1 cellular context compared by ENCODE assay signal in the genomic region with DNA sequence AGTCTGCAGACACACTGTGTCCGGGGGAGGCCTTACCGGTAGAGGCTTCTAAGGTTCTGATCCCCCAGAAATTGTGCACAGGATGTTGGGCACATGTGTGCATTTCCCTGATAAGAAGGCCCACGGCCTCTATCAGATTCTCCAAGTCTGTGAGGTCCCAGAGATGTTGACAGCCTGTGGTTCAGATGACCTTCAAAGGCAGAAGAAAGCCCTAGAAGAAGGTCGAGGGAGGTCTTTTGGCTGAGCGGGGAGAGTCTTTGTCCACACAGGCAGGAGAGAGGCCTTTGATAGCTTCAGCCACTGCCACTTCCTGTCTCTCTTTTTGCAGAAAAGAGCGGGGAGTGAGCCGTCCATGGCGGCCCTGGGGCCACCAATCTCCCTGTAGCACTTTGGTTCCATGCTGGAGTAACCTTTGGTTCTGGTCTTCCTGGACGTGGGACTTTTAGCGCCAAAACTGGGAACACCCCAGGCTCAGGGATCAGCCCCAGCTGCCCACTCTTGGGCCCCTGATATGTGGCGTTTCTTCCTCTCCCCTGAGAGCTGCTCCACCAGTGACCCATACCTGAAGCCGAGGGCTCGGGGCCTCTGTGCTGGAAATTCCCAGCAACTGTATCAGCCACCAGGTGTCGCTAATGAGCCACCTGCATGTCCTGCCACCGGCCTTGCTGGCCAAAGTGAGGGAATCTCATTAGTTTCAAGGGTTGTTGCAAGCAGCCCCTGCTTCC.
A peak's percentile ranks its signal among the peaks of the same experiment; 100 is the strongest.
TF ChIP-seq lines count a peak whose summit lies in the region.

No MANE protein-coding gene starts in this region.

TF ChIP-seq in K562, 482 proteins besides CTCF, POLR2A, EP300 and RAD21 (continued from another document and continues in another):
- TF ChIP-seq CHD1 (IDR thresholded peaks at IDR 0.05; ENCODE audit: low read length): peak; percentile 73
- no peak for TF ChIP-seq GTF2F1 (IDR thresholded peaks at IDR 0.05; ENCODE audit: low read depth, low read length)
- TF ChIP-seq ARID1B (IDR thresholded peaks at IDR 0.05): peak; percentile 99
- TF ChIP-seq LCOR (CRISPR knock-in tag; IDR thresholded peaks at IDR 0.05): no peak
- TF ChIP-seq ASH1L (IDR thresholded peaks at IDR 0.05; ENCODE audit: borderline replicate concordance, low read depth, partially characterized antibody): no peak
- TF ChIP-seq SRF (CRISPR knock-in tag; IDR thresholded peaks at IDR 0.05): 0 out of 4 replicates have a peak, but pooled peaks of 1 of the 2 experiments have one; percentile 64
- TF ChIP-seq NCOA1 (IDR thresholded peaks at IDR 0.05; ENCODE audit: low read depth): peak; percentile 79
- TF ChIP-seq IRF9 (tag; IDR thresholded peaks at IDR 0.05): no peak
- TF ChIP-seq SP2 (IDR thresholded peaks at IDR 0.05; ENCODE audit: extremely low read depth, low read depth, low read length, poor library complexity, severe bottlenecking): no peak
- no peak for TF ChIP-seq PCBP2 (IDR thresholded peaks at IDR 0.05; ENCODE audit: low read depth, low read length, poor library complexity, severe bottlenecking)
- no peak for TF ChIP-seq ZNF140 (CRISPR knock-in tag; IDR thresholded peaks at IDR 0.05)
- TF ChIP-seq POLR2H (tag; IDR thresholded peaks at IDR 0.05; ENCODE audit: low read depth): 0 out of 2 replicates have a peak, but pooled peaks have one; percentile 37
- TF ChIP-seq NFIC (IDR thresholded peaks at IDR 0.05): peak; percentile 70
- TF ChIP-seq, protein P1, sequence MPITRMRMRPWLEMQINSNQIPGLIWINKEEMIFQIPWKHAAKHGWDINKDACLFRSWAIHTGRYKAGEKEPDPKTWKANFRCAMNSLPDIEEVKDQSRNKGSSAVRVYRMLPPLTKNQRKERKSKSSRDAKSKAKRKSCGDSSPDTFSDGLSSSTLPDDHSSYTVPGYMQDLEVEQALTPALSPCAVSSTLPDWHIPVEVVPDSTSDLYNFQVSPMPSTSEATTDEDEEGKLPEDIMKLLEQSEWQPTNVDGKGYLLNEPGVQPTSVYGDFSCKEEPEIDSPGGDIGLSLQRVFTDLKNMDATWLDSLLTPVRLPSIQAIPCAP (CRISPR knock-in tag; IDR thresholded peaks at IDR 0.05; ENCODE audit: borderline replicate concordance): no peak
- TF ChIP-seq ESRRA (IDR thresholded peaks at IDR 0.05; ENCODE audit: borderline replicate concordance, low read depth): peak; percentile 100
- TF ChIP-seq ETV5 (CRISPR knock-in tag; IDR thresholded peaks at IDR 0.05; ENCODE audit: low read depth): peak; percentile 86
- TF ChIP-seq SIRT6 (IDR thresholded peaks at IDR 0.05; ENCODE audit: low read depth, low read length): no peak
- TF ChIP-seq CREM (IDR thresholded peaks at IDR 0.05; ENCODE audit: low read depth): peak; percentile 73; the same call in 1 of the 2 replicates
- peak; percentile 87 for TF ChIP-seq ZEB2 (IDR thresholded peaks at IDR 0.05)
- TF ChIP-seq ZNF766 (CRISPR knock-in tag; conservative IDR thresholded peaks at IDR 0.05): peak; percentile 80; the same call in 1 of the 2 replicates
- TF ChIP-seq, protein P2, sequence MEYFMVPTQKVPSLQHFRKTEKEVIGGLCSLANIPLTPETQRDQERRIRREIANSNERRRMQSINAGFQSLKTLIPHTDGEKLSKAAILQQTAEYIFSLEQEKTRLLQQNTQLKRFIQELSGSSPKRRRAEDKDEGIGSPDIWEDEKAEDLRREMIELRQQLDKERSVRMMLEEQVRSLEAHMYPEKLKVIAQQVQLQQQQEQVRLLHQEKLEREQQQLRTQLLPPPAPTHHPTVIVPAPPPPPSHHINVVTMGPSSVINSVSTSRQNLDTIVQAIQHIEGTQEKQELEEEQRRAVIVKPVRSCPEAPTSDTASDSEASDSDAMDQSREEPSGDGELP (CRISPR knock-in tag; IDR thresholded peaks at IDR 0.05; ENCODE audit: borderline replicate concordance): peak; percentile 23; the same call in 1 of the 2 replicates
- TF ChIP-seq, protein P3, sequence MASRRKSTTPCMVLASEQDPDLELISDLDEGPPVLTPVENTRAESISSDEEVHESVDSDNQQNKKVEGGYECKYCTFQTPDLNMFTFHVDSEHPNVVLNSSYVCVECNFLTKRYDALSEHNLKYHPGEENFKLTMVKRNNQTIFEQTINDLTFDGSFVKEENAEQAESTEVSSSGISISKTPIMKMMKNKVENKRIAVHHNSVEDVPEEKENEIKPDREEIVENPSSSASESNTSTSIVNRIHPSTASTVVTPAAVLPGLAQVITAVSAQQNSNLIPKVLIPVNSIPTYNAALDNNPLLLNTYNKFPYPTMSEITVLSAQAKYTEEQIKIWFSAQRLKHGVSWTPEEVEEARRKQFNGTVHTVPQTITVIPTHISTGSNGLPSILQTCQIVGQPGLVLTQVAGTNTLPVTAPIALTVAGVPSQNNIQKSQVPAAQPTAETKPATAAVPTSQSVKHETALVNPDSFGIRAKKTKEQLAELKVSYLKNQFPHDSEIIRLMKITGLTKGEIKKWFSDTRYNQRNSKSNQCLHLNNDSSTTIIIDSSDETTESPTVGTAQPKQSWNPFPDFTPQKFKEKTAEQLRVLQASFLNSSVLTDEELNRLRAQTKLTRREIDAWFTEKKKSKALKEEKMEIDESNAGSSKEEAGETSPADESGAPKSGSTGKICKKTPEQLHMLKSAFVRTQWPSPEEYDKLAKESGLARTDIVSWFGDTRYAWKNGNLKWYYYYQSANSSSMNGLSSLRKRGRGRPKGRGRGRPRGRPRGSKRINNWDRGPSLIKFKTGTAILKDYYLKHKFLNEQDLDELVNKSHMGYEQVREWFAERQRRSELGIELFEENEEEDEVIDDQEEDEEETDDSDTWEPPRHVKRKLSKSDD (conservative IDR thresholded peaks at IDR 0.05; ENCODE audit: low read length): no peak
- peak; percentile 93 for TF ChIP-seq MEIS2 (IDR thresholded peaks at IDR 0.05; ENCODE audit: partially characterized antibody)
- no peak for TF ChIP-seq HNRNPUL1 (IDR thresholded peaks at IDR 0.05; ENCODE audit: low read length)
- TF ChIP-seq PURB (CRISPR knock-in tag; IDR thresholded peaks at IDR 0.05; ENCODE audit: low read depth): no peak
- no peak for TF ChIP-seq HNRNPL (IDR thresholded peaks at IDR 0.05; ENCODE audit: low read depth, low read length)
- TF ChIP-seq ZNF699 (CRISPR knock-in tag; IDR thresholded peaks at IDR 0.05; ENCODE audit: insufficient replicate concordance): no peak
- no peak; the same call in 1 of the 2 replicates for TF ChIP-seq CREB3L1 (IDR thresholded peaks at IDR 0.05; ENCODE audit: borderline replicate concordance, low read depth)
- no peak for TF ChIP-seq NKRF (IDR thresholded peaks at IDR 0.05; ENCODE audit: borderline replicate concordance)
- TF ChIP-seq MTA3 (IDR thresholded peaks at IDR 0.05; ENCODE audit: borderline replicate concordance): peak; percentile 83
- peak; percentile 96 for TF ChIP-seq LEF1 (IDR thresholded peaks at IDR 0.05)
- TF ChIP-seq, protein P4, sequence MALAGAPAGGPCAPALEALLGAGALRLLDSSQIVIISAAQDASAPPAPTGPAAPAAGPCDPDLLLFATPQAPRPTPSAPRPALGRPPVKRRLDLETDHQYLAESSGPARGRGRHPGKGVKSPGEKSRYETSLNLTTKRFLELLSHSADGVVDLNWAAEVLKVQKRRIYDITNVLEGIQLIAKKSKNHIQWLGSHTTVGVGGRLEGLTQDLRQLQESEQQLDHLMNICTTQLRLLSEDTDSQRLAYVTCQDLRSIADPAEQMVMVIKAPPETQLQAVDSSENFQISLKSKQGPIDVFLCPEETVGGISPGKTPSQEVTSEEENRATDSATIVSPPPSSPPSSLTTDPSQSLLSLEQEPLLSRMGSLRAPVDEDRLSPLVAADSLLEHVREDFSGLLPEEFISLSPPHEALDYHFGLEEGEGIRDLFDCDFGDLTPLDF (CRISPR knock-in tag; IDR thresholded peaks at IDR 0.05): no peak
- TF ChIP-seq PTTG1 (tag; IDR thresholded peaks at IDR 0.05; ENCODE audit: low read depth): no peak
- 0 out of 2 replicates have a peak, but pooled peaks have one; percentile 16 for TF ChIP-seq ZNF707 (CRISPR knock-in tag; conservative IDR thresholded peaks at IDR 0.05)
- TF ChIP-seq ZNF197 (CRISPR knock-in tag; IDR thresholded peaks at IDR 0.05; ENCODE audit: low read depth): 0 out of 2 replicates have a peak, but pooled peaks have one; percentile 68
- TF ChIP-seq, protein P5, sequence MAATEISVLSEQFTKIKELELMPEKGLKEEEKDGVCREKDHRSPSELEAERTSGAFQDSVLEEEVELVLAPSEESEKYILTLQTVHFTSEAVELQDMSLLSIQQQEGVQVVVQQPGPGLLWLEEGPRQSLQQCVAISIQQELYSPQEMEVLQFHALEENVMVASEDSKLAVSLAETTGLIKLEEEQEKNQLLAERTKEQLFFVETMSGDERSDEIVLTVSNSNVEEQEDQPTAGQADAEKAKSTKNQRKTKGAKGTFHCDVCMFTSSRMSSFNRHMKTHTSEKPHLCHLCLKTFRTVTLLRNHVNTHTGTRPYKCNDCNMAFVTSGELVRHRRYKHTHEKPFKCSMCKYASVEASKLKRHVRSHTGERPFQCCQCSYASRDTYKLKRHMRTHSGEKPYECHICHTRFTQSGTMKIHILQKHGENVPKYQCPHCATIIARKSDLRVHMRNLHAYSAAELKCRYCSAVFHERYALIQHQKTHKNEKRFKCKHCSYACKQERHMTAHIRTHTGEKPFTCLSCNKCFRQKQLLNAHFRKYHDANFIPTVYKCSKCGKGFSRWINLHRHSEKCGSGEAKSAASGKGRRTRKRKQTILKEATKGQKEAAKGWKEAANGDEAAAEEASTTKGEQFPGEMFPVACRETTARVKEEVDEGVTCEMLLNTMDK (IDR thresholded peaks at IDR 0.05; ENCODE audit: borderline replicate concordance, insufficient read depth, low read depth, low read length, poor library complexity, severe bottlenecking): no peak
- TF ChIP-seq GTF2A2 (tag; IDR thresholded peaks at IDR 0.05): no peak
- TF ChIP-seq ARNT (IDR thresholded peaks at IDR 0.05): peak in 1 of 2 experiments; percentile 92; a peak in 3 of 4 replicates
- TF ChIP-seq BRCA1 (IDR thresholded peaks at IDR 0.05): no peak
- no peak for TF ChIP-seq BRCA1 (CRISPR knock-in tag; IDR thresholded peaks at IDR 0.05)
- TF ChIP-seq BCOR (IDR thresholded peaks at IDR 0.05): 0 out of 2 replicates have a peak, but pooled peaks have one; percentile 22
- TF ChIP-seq PYGO2 (tag; IDR thresholded peaks at IDR 0.05): no peak
- TF ChIP-seq ZNF175 (CRISPR knock-in tag; IDR thresholded peaks at IDR 0.05; ENCODE audit: low read depth): peak; percentile 90
- TF ChIP-seq PPARD (CRISPR knock-in tag; IDR thresholded peaks at IDR 0.05): no peak
- TF ChIP-seq ETV1 (tag; conservative IDR thresholded peaks at IDR 0.05; ENCODE audit: low read depth): peak; percentile 89
- TF ChIP-seq, protein P6, sequence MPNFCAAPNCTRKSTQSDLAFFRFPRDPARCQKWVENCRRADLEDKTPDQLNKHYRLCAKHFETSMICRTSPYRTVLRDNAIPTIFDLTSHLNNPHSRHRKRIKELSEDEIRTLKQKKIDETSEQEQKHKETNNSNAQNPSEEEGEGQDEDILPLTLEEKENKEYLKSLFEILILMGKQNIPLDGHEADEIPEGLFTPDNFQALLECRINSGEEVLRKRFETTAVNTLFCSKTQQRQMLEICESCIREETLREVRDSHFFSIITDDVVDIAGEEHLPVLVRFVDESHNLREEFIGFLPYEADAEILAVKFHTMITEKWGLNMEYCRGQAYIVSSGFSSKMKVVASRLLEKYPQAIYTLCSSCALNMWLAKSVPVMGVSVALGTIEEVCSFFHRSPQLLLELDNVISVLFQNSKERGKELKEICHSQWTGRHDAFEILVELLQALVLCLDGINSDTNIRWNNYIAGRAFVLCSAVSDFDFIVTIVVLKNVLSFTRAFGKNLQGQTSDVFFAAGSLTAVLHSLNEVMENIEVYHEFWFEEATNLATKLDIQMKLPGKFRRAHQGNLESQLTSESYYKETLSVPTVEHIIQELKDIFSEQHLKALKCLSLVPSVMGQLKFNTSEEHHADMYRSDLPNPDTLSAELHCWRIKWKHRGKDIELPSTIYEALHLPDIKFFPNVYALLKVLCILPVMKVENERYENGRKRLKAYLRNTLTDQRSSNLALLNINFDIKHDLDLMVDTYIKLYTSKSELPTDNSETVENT (CRISPR knock-in tag; IDR thresholded peaks at IDR 0.05): no peak
- no peak for TF ChIP-seq FUS (optimal IDR thresholded peaks at IDR 0.05; ENCODE audit: low read depth, low read length)
- peak; percentile 50 to 83; a peak in 3 of 4 replicates for TF ChIP-seq TRIM24 (IDR thresholded peaks at IDR 0.05)
- TF ChIP-seq ELK3 (CRISPR knock-in tag; IDR thresholded peaks at IDR 0.05): no peak
- TF ChIP-seq NFIX (CRISPR knock-in tag; IDR thresholded peaks at IDR 0.05; ENCODE audit: low read depth): no peak
